In genomic region chr11:34263462-34264186, GRCh38 we compare ENCODE assay signal across 8 cellular contexts.
A peak's percentile ranks its signal among the peaks of the same experiment; 100 is the strongest.
DNase-seq lines count a peak whose midpoint lies in the region; ATAC-seq, FAIRE-seq and TF ChIP-seq lines count a peak whose summit lies in the region.

No MANE protein-coding gene starts in this region.

- POLR2A ChIA-PET in WTC11 (lab: Charles Lee), result no interaction called here

- H3K27ac Mint-ChIP-seq in WTC11, result peak overlapping the region; percentile 78

- H3K4me3 ChIP-seq in keratinocyte (ENCODE audit: control insufficient read depth in 2 of 3, extremely low read depth in 1 of 3, insufficient read depth in 2 of 3, low read depth in 1 of 3, low read length in 3 of 3), result no peak overlapping the region

- dilution Hi-C loops in keratinocyte (cut with MboI; ENCODE audit: extremely low pct_ligation_motif_present, low sequenced_read_pairs), result no loop called here

- no peak overlapping the region for H3K27ac ChIP-seq in keratinocyte (ENCODE audit: control insufficient read depth, insufficient read depth, low read length)

- H3K9ac ChIP-seq in keratinocyte (ENCODE audit: control insufficient read depth, extremely low read depth, insufficient read depth, low read length), result no peak overlapping the region

- no peaks in the 10 kb centered on the region for H3K36me3 ChIP-seq in keratinocyte (ENCODE audit: control insufficient read depth in 2 of 2, extremely low read depth in 1 of 2, insufficient read depth in 2 of 2, low read length in 2 of 2)

- ATAC-seq in WTC11 (peak; percentile 65), GM19351 (IDR thresholded peaks at IDR 0.05; ENCODE audit: unreplicated experiment) (no peak), GM19455 (IDR thresholded peaks at IDR 0.05; ENCODE audit: unreplicated experiment) (no peak), GM21737 (IDR thresholded peaks at IDR 0.05; ENCODE audit: unreplicated experiment) (no peak)

- TF ChIP-seq CTCF in WTC11 (IDR thresholded peaks at IDR 0.05) (no peak), keratinocyte (optimal IDR thresholded peaks at IDR 0.05 in 1 of 3, IDR thresholded peaks at IDR 0.05 in 1 of 3, conservative IDR thresholded peaks at IDR 0.05 in 1 of 3; ENCODE audit: extremely low read depth in 1 of 3, insufficient read depth in 2 of 3, low read length in 3 of 3) (no peak)

- H2AFZ ChIP-seq in keratinocyte (ENCODE audit: control insufficient read depth, low read length), result no peak overlapping the region

- no peaks in the 10 kb centered on the region for H3K9me3 Mint-ChIP-seq in WTC11

- H3K79me2 ChIP-seq in keratinocyte (ENCODE audit: control insufficient read depth, insufficient read depth, low read length), result no peaks in the 10 kb centered on the region

- H3K9me1 ChIP-seq in keratinocyte (ENCODE audit: control insufficient read depth, extremely low read depth, insufficient read depth, low read length), result no peaks in the 10 kb centered on the region

- H3K4me1 Mint-ChIP-seq in WTC11, result peaks cover 39% of the 10 kb centered on the region

- no peaks in the 10 kb centered on the region for H3K9me3 ChIP-seq in keratinocyte (ENCODE audit: control insufficient read depth, low read depth, low read length)

- H3K27me3 Mint-ChIP-seq in WTC11 (ENCODE audit: low read depth), result no peaks in the 10 kb centered on the region

- no peak overlapping the region for H3K4me3 Mint-ChIP-seq in WTC11

- DNase-seq in A172 (ENCODE audit: low spot score), result peak; percentile 94
- peak; percentile 97 for DNase-seq in M059J (ENCODE audit: low read depth)
- DNase-seq in WTC11 (ENCODE audit: low spot score), result no peak
- no peak for DNase-seq in keratinocyte (ENCODE audit: low read depth, low spot score)
- no peak for DNase-seq in GM19240 (ENCODE audit: insufficient read length, low spot score)

- peaks cover 18% of the 10 kb centered on the region for H3K4me1 ChIP-seq in keratinocyte (ENCODE audit: control insufficient read depth, extremely low read depth, insufficient read depth, low read length)

- peak; percentile 95 for FAIRE-seq in keratinocyte (lab: Jason Lieb, UNC)

- H4K20me1 ChIP-seq in keratinocyte (ENCODE audit: control insufficient read depth, extremely low read depth, insufficient read depth, low read length), result no peaks in the 10 kb centered on the region

- H3K4me2 ChIP-seq in keratinocyte (ENCODE audit: control insufficient read depth, extremely low read depth, insufficient read depth, low read depth, low read length), result no peak overlapping the region

- no peaks in the 10 kb centered on the region for H3K36me3 Mint-ChIP-seq in WTC11

- CTCF ChIA-PET in WTC11 (lab: Charles Lee), result interaction anchor here (0.6 to 2.3 kb wide), 8 partner anchors 12 to 101 kb away, joined by 3 to 16 read pairs (median 3); partner anchors contain the start of gene ABTB2

- no peaks in the 10 kb centered on the region for H3K27me3 ChIP-seq in keratinocyte (ENCODE audit: control insufficient read depth, extremely low read depth, insufficient read depth, low read length)

TF ChIP-seq in WTC11, 78 proteins besides CTCF, POLR2A, EP300 and RAD21:
- TF ChIP-seq KAT7 (CRISPR knock-in tag; IDR thresholded peaks at IDR 0.05; ENCODE audit: borderline replicate concordance) (no peak), ZNF219 (CRISPR knock-in tag; IDR thresholded peaks at IDR 0.05; ENCODE audit: borderline replicate concordance) (no peak), ERG (CRISPR knock-in tag; IDR thresholded peaks at IDR 0.05) (no peak), RELA (CRISPR knock-in tag; IDR thresholded peaks at IDR 0.05; ENCODE audit: borderline replicate concordance) (no peak), FOXK1 (CRISPR knock-in tag; IDR thresholded peaks at IDR 0.05) (no peak), CREB1 (CRISPR knock-in tag; IDR thresholded peaks at IDR 0.05) (no peak), NFYB (CRISPR knock-in tag; conservative IDR thresholded peaks at IDR 0.05; ENCODE audit: low read depth) (no peak), NR2C2 (CRISPR knock-in tag; IDR thresholded peaks at IDR 0.05) (no peak), CDX4 (CRISPR knock-in tag; IDR thresholded peaks at IDR 0.05; ENCODE audit: borderline replicate concordance) (no peak), ZNF671 (CRISPR knock-in tag; IDR thresholded peaks at IDR 0.05) (no peak)
- TF ChIP-seq, protein P1, sequence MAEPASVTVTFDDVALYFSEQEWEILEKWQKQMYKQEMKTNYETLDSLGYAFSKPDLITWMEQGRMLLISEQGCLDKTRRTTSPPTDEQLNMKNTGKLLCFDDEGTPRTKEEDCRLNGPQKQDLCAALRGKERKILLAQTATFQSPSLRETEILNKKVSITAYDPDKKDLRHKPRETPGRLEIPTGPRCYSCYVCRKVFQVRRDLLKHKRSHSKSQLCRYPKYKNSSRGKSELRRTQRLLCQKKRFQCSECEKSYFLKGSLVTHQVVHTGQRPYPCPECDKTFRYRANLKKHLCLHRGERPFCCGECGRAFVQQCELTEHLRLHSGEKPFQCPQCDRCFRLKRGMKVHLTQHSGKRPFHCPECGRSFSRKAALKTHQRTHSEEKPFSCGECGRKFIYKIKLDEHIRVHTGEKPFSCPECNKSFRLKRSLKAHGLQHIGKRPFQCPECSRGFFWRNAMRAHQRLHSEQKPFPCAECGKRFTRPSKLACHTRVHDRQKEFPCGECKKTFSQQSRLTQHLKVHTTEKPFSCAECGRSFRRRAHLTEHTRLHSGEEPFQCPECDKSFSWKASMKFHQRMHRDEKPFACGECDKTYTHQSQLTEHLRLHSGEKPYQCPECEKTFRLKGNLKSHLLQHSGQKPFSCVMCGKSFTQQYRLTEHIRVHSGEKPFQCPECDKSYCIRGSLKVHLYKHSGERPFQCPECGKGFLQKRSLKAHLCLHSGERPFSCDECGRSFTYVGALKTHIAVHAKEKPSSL (CRISPR knock-in tag; conservative IDR thresholded peaks at IDR 0.05), result no peak
- TF ChIP-seq, protein P2, sequence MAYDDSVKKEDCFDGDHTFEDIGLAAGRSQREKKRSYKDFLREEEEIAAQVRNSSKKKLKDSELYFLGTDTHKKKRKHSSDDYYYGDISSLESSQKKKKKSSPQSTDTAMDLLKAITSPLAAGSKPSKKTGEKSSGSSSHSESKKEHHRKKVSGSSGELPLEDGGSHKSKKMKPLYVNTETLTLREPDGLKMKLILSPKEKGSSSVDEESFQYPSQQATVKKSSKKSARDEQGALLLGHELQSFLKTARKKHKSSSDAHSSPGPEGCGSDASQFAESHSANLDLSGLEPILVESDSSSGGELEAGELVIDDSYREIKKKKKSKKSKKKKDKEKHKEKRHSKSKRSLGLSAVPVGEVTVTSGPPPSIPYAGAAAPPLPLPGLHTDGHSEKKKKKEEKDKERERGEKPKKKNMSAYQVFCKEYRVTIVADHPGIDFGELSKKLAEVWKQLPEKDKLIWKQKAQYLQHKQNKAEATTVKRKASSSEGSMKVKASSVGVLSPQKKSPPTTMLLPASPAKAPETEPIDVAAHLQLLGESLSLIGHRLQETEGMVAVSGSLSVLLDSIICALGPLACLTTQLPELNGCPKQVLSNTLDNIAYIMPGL (CRISPR knock-in tag; IDR thresholded peaks at IDR 0.05), result no peak

Comparison
In these comparisons a context has a peak if more than half of its experiments do, and no peak if none do; other contexts are left out.
1. DNase-seq: peak in A172 (single experiment) and M059J (single experiment); none in WTC11 (single experiment), keratinocyte (single experiment) and GM19240 (single experiment).